2 cellular contexts compared by ENCODE assay signal in genomic region chr19:46271488-46272197, GRCh38.
TF ChIP-seq lines count a peak whose summit lies in the region.

No MANE protein-coding gene starts in this region.

TF ChIP-seq in GM23338, 12 proteins besides CTCF, POLR2A, EP300 and RAD21:
- TF ChIP-seq POLR2AphosphoS5 (IDR thresholded peaks at IDR 0.05; ENCODE audit: low read depth) (no peak), JUNB (IDR thresholded peaks at IDR 0.05; ENCODE audit: unreplicated experiment) (no peak), CREB1 (CRISPR knock-in tag; IDR thresholded peaks at IDR 0.05; ENCODE audit: low read depth) (no peak)

TF ChIP-seq in HepG2, 621 proteins besides CTCF, POLR2A, EP300 and RAD21:
- TF ChIP-seq ZMAT3 (CRISPR knock-in tag; conservative IDR thresholded peaks at IDR 0.05) (no peak), THRA (CRISPR knock-in tag; IDR thresholded peaks at IDR 0.05; ENCODE audit: borderline replicate concordance) (no peak), RELA (CRISPR knock-in tag; IDR thresholded peaks at IDR 0.05) (no peak), ZNF558 (CRISPR knock-in tag; IDR thresholded peaks at IDR 0.05; ENCODE audit: borderline replicate concordance) (no peak), SMARCC2 (IDR thresholded peaks at IDR 0.05) (no peak), NR2C2 (CRISPR knock-in tag; IDR thresholded peaks at IDR 0.05; ENCODE audit: borderline replicate concordance) (no peak), PAWR (CRISPR knock-in tag; IDR thresholded peaks at IDR 0.05; ENCODE audit: borderline replicate concordance) (no peak), ZSCAN31 (CRISPR knock-in tag; IDR thresholded peaks at IDR 0.05; ENCODE audit: low read depth) (no peak), KAT7 (CRISPR knock-in tag; IDR thresholded peaks at IDR 0.05; ENCODE audit: borderline replicate concordance) (no peak), ZNF546 (CRISPR knock-in tag; conservative IDR thresholded peaks at IDR 0.05) (no peak), JDP2 (CRISPR knock-in tag; IDR thresholded peaks at IDR 0.05; ENCODE audit: borderline replicate concordance) (no peak)
- TF ChIP-seq, protein P1, sequence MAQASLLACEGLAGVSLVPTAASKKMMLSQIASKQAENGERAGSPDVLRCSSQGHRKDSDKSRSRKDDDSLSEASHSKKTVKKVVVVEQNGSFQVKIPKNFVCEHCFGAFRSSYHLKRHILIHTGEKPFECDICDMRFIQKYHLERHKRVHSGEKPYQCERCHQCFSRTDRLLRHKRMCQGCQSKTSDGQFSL (CRISPR knock-in tag; IDR thresholded peaks at IDR 0.05) = no peak
- TF ChIP-seq, protein P2, sequence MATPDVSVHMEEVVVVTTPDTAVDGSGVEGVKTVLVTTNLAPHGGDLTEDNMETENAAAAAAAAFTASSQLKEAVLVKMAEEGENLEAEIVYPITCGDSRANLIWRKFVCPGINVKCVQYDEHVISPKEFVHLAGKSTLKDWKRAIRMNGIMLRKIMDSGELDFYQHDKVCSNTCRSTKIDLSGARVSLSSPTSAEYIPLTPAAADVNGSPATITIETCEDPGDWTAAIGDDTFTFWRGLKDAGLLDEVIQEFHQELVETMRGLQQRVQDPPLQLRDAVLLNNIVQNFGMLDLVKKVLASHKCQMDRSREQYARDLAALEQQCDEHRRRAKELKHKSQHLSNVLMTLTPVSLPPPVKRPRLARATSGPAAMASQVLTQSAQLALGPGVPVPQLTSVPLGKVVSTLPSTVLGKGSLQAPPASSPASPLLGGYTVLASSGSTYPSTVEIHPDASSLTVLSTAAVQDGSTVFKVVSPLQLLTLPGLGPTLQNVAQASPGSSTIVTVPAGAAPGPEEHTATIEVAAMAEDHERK (CRISPR knock-in tag; IDR thresholded peaks at IDR 0.05; ENCODE audit: low read depth) = no peak
- TF ChIP-seq, protein P3, sequence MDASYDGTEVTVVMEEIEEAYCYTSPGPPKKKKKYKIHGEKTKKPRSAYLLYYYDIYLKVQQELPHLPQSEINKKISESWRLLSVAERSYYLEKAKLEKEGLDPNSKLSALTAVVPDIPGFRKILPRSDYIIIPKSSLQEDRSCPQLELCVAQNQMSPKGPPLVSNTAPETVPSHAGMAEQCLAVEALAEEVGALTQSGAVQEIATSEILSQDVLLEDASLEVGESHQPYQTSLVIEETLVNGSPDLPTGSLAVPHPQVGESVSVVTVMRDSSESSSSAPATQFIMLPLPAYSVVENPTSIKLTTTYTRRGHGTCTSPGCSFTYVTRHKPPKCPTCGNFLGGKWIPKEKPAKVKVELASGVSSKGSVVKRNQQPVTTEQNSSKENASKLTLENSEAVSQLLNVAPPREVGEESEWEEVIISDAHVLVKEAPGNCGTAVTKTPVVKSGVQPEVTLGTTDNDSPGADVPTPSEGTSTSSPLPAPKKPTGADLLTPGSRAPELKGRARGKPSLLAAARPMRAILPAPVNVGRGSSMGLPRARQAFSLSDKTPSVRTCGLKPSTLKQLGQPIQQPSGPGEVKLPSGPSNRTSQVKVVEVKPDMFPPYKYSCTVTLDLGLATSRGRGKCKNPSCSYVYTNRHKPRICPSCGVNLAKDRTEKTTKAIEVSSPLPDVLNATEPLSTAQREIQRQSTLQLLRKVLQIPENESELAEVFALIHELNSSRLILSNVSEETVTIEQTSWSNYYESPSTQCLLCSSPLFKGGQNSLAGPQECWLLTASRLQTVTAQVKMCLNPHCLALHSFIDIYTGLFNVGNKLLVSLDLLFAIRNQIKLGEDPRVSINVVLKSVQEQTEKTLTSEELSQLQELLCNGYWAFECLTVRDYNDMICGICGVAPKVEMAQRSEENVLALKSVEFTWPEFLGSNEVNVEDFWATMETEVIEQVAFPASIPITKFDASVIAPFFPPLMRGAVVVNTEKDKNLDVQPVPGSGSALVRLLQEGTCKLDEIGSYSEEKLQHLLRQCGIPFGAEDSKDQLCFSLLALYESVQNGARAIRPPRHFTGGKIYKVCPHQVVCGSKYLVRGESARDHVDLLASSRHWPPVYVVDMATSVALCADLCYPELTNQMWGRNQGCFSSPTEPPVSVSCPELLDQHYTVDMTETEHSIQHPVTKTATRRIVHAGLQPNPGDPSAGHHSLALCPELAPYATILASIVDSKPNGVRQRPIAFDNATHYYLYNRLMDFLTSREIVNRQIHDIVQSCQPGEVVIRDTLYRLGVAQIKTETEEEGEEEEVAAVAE (CRISPR knock-in tag; IDR thresholded peaks at IDR 0.05; ENCODE audit: borderline replicate concordance) = no peak
- TF ChIP-seq, protein P4, sequence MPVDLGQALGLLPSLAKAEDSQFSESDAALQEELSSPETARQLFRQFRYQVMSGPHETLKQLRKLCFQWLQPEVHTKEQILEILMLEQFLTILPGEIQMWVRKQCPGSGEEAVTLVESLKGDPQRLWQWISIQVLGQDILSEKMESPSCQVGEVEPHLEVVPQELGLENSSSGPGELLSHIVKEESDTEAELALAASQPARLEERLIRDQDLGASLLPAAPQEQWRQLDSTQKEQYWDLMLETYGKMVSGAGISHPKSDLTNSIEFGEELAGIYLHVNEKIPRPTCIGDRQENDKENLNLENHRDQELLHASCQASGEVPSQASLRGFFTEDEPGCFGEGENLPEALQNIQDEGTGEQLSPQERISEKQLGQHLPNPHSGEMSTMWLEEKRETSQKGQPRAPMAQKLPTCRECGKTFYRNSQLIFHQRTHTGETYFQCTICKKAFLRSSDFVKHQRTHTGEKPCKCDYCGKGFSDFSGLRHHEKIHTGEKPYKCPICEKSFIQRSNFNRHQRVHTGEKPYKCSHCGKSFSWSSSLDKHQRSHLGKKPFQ (CRISPR knock-in tag; IDR thresholded peaks at IDR 0.05; ENCODE audit: insufficient replicate concordance) = no peak
TF ChIP-seq in HepG2: peak in this region for 0.
